15 cellular contexts compared by ENCODE assay signal in the genomic region with DNA sequence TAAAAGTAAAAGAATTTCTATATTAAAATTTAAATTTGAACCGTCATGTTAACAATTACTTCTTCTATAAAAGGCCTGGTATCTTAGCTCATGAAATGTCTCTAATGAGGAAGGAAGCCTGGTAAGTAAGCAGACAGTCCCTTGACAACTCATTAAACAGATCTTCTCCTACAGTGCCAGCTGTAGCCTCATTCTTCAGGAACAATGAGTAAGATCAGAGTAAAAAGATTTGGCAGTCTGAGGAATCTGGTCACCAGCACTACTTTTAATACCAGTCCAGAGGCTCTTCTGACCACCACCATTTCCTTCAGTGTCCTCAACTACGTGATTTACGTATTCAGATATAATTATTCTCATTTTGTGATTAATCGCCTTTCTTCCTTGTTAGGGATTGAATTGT.
"Had no signal": no experiment of that assay in that cellular context is flagged by ENCODE, and none has a peak within 500 bp of the region (broad histone marks: within the 10 kb centered on the region; RNA-seq: fewer than 3 reads in every experiment).

No MANE protein-coding gene starts in this region.

- DNase-seq: activated CD4-positive, alpha-beta T cell treated with anti-CD3 and anti-CD28 coated beads, Interleukin-2, amount 50 U/mL, for 48 hours; activated CD8-positive, alpha-beta memory T cell treated with anti-CD3 and anti-CD28 coated beads, Interleukin-2, amount 10 ng/mL, durations not matched to agents 7 days and 5 days; activated effector memory CD4-positive, alpha-beta T cell treated with anti-CD3 and anti-CD28 coated beads, Interleukin-2, amount 50 U/mL, for 16 hours; activated T-cell treated with anti-CD3 and anti-CD28 coated beads, Interleukin-2, amount 50 U/mL, for 48 hours; amygdala; body of pancreas; caudate nucleus; left ventricle myocardium inferior; occipital lobe; right lobe of liver; trophoblast cell; WERI-Rb-1 had no signal

- ATAC-seq: activated CD8-positive, alpha-beta memory T cell treated with anti-CD3 and anti-CD28 coated beads, Interleukin-2, amount 10 ng/mL, durations not matched to agents 7 days and 5 days; activated naive CD4-positive, alpha-beta T cell treated with anti-CD3 and anti-CD28 coated beads, Interleukin-2, amount 50 U/mL, for 72 hours; body of pancreas; esophagus mucosa; natural killer cell treated with Interleukin-12 subunit alpha and Interleukin-12 subunit beta and Interleukin-15 and Interleukin-18, amount 100 ng/mL, for 72 hours; right lobe of liver had no signal
